ENCODE assay signal across 10 cellular contexts in genomic region chr7:90931996-90932912, GRCh38.
DNase-seq lines count a peak whose midpoint lies in the region; ATAC-seq and TF ChIP-seq lines count a peak whose summit lies in the region.
"Had no signal": no experiment of that assay in that cellular context is flagged by ENCODE, and none has a peak within 500 bp of the region (broad histone marks: within the 10 kb centered on the region; RNA-seq: fewer than 3 reads in every experiment).

No MANE protein-coding gene starts in this region.

- POLR2A ChIA-PET in activated CD4-positive, alpha-beta memory T cell treated with anti-CD3 and anti-CD28 coated beads for 36 hours (lab: Charles Lee), result no interaction called here

- no peak for TF ChIP-seq POLR2A in sigmoid colon (IDR thresholded peaks at IDR 0.05)

- H3K27me3 ChIP-seq in sigmoid colon, result no peaks in the 10 kb centered on the region
- H3K27me3 ChIP-seq in effector memory CD4-positive, alpha-beta T cell (replicated peaks; ENCODE audit: control insufficient read depth, insufficient read depth, low read length, poor library complexity, severe bottlenecking), result no peaks in the 10 kb centered on the region

- no peak overlapping the region for H3K27ac ChIP-seq in sigmoid colon
- no peak overlapping the region for H3K27ac ChIP-seq in effector memory CD4-positive, alpha-beta T cell (ENCODE audit: insufficient read depth, low read length, poor library complexity, severe bottlenecking)

- intact Hi-C loops in sigmoid colon (cut with DNase I), result no loop called here
- intact Hi-C loops in activated CD4-positive, alpha-beta memory T cell treated with anti-CD3 and anti-CD28 coated beads for 36 hours (cut with micrococcal nuclease), result no loop called here

- CTCF ChIA-PET in activated CD4-positive, alpha-beta memory T cell treated with anti-CD3 and anti-CD28 coated beads for 36 hours (lab: Charles Lee), result no interaction called here

- H3K4me1 ChIP-seq in sigmoid colon, result no peaks in the 10 kb centered on the region
- no peaks in the 10 kb centered on the region for H3K4me1 ChIP-seq in effector memory CD4-positive, alpha-beta T cell (ENCODE audit: control insufficient read depth, insufficient read depth, low read length, poor library complexity, severe bottlenecking)

- WGBS in sigmoid colon, 2 donors, result 80 to 86% methylated on average over 5 of the region's 5 CpGs

- DNase-seq in NCI-H2029 treated with DMSO at 0.1 percent for 48 hours (lab: John Stamatoyannopoulos, UW), result peak; percentile 52
- peak; percentile 9 for DNase-seq in renal cortical epithelial cell (ENCODE audit: low read depth)
- no peak for DNase-seq in 8988T
- no peak for DNase-seq in sigmoid colon
- DNase-seq in activated CD4-positive, alpha-beta memory T cell treated with anti-CD3 and anti-CD28 coated beads for 36 hours, result no peak
- DNase-seq in effector memory CD4-positive, alpha-beta T cell, result no peak
- DNase-seq: left colon, SIG-M5 had no signal

- H3K9me3 Mint-ChIP-seq in activated CD4-positive, alpha-beta memory T cell treated with anti-CD3 and anti-CD28 coated beads for 36 hours, result no peaks in the 10 kb centered on the region

- no peaks in the 10 kb centered on the region for H3K27me3 Mint-ChIP-seq in activated CD4-positive, alpha-beta memory T cell treated with anti-CD3 and anti-CD28 coated beads for 36 hours

- H3K36me3 ChIP-seq in sigmoid colon, result no peaks in the 10 kb centered on the region
- no peaks in the 10 kb centered on the region for H3K36me3 ChIP-seq in effector memory CD4-positive, alpha-beta T cell (ENCODE audit: control insufficient read depth, insufficient read depth, low read length)

- ATAC-seq in GM19035 (IDR thresholded peaks at IDR 0.05; ENCODE audit: unreplicated experiment) (peak; percentile 96), HG02852 (IDR thresholded peaks at IDR 0.05; ENCODE audit: unreplicated experiment) (peak; percentile 97)
- ATAC-seq: left colon had no signal

- no peaks in the 10 kb centered on the region for H3K36me3 Mint-ChIP-seq in activated CD4-positive, alpha-beta memory T cell treated with anti-CD3 and anti-CD28 coated beads for 36 hours

- no peak overlapping the region for H3K4me3 ChIP-seq in sigmoid colon
- H3K4me3 ChIP-seq in effector memory CD4-positive, alpha-beta T cell (ENCODE audit: insufficient read depth, low read depth, low read length, poor library complexity, severe bottlenecking), result no peak overlapping the region

- no peaks in the 10 kb centered on the region for H3K4me1 Mint-ChIP-seq in activated CD4-positive, alpha-beta memory T cell treated with anti-CD3 and anti-CD28 coated beads for 36 hours (ENCODE audit: low read depth)

- no peak overlapping the region for H3K4me3 Mint-ChIP-seq in activated CD4-positive, alpha-beta memory T cell treated with anti-CD3 and anti-CD28 coated beads for 36 hours

- H3K9me3 ChIP-seq in sigmoid colon, result no peaks in the 10 kb centered on the region
- no peaks in the 10 kb centered on the region for H3K9me3 ChIP-seq in effector memory CD4-positive, alpha-beta T cell (ENCODE audit: control insufficient read depth, low read length)

- TF ChIP-seq CTCF in sigmoid colon (IDR thresholded peaks at IDR 0.05), result no peak

- TF ChIP-seq EP300 in sigmoid colon (IDR thresholded peaks at IDR 0.05), result no peak

- H3K27ac Mint-ChIP-seq in activated CD4-positive, alpha-beta memory T cell treated with anti-CD3 and anti-CD28 coated beads for 36 hours, result no peak overlapping the region

Comparison
In these comparisons a context has a peak if more than half of its experiments do, and no peak if none do; other contexts are left out.
1. DNase-seq: peak in NCI-H2029 treated with DMSO at 0.1 percent for 48 hours (single experiment) and renal cortical epithelial cell (single experiment); none in 8988T (single experiment), sigmoid colon (single experiment), activated CD4-positive, alpha-beta memory T cell treated with anti-CD3 and anti-CD28 coated beads for 36 hours (single experiment) and effector memory CD4-positive, alpha-beta T cell (0 of 3).